23 cellular contexts compared by ENCODE assay signal in genomic region chr9:18601956-18602355, GRCh38.
"Had no signal": no experiment of that assay in that cellular context is flagged by ENCODE, and none has a peak within 500 bp of the region (broad histone marks: within the 10 kb centered on the region; RNA-seq: fewer than 3 reads in every experiment).

No MANE protein-coding gene starts in this region.

- H3K4me3 ChIP-seq: ascending aorta, esophagus muscularis mucosa, gastroesophageal sphincter, hepatocyte, psoas muscle, right atrium auricular region, transverse colon had no signal

- H3K9me3 Mint-ChIP-seq: activated B cell treated with CpG ODN at 0.5 μM for 24 hours; dendritic cell treated with granulocyte-macrophage colony-stimulating factor and Interleukin-4, amounts not matched to agents 40 ng/mL and 50 ng/mL, for 4 days had no signal

- H3K4me1 Mint-ChIP-seq: activated B cell treated with CpG ODN at 0.5 μM for 24 hours; activated CD4-positive, alpha-beta T cell treated with anti-CD3 and anti-CD28 coated beads for 36 hours had no signal

- H3K27me3 Mint-ChIP-seq: activated B cell treated with CpG ODN at 0.5 μM for 24 hours; activated CD4-positive, alpha-beta T cell treated with anti-CD3 and anti-CD28 coated beads for 36 hours; activated naive CD8-positive, alpha-beta T cell; dendritic cell treated with granulocyte-macrophage colony-stimulating factor and Interleukin-4, amounts not matched to agents 40 ng/mL and 50 ng/mL, for 4 days had no signal

- DNase-seq: activated B cell treated with CpG ODN at 0.5 μM for 24 hours; activated CD4-positive, alpha-beta T cell treated with anti-CD3 and anti-CD28 coated beads for 36 hours; activated CD4-positive, alpha-beta T cell treated with anti-CD3 and anti-CD28 coated beads, Interleukin-2, amount 50 U/mL, for 4 hours; activated effector memory CD4-positive, alpha-beta T cell treated with Interleukin-2 at 50 U/mL for 16 hours; activated naive CD4-positive, alpha-beta T cell treated with Interleukin-2 at 50 U/mL for 16 hours; activated T-cell treated with anti-CD3 and anti-CD28 coated beads for 4 hours; activated T-cell treated with anti-CD3 and anti-CD28 coated beads, Interleukin-2, amount 50 U/mL, for 72 hours; central memory CD4-positive, alpha-beta T cell; endodermal cell; left colon; mammary epithelial cell; nephron progenitor cell; psoas muscle; stimulated activated naive CD4-positive, alpha-beta T cell treated with Interleukin-2 at 50 U/mL for 16 hours; T-helper 2 cell; transverse colon had no signal

- H3K4me3 Mint-ChIP-seq: activated B cell treated with CpG ODN at 0.5 μM for 24 hours; activated CD4-positive, alpha-beta T cell treated with anti-CD3 and anti-CD28 coated beads for 36 hours; activated naive CD8-positive, alpha-beta T cell; activated T-cell treated with anti-CD3 and anti-CD28 coated beads, Interleukin-2, amount 50 U/mL, for 72 hours; dendritic cell treated with granulocyte-macrophage colony-stimulating factor and Interleukin-4, amounts not matched to agents 40 ng/mL and 50 ng/mL, for 4 days; endodermal cell; nephron progenitor cell had no signal

- H3K36me3 Mint-ChIP-seq: activated naive CD8-positive, alpha-beta T cell had no signal

- H3K27ac Mint-ChIP-seq: activated B cell treated with CpG ODN at 0.5 μM for 24 hours; activated CD4-positive, alpha-beta T cell treated with anti-CD3 and anti-CD28 coated beads for 36 hours; activated naive CD8-positive, alpha-beta T cell; activated T-cell treated with anti-CD3 and anti-CD28 coated beads, Interleukin-2, amount 50 U/mL, for 72 hours; dendritic cell treated with granulocyte-macrophage colony-stimulating factor and Interleukin-4, amounts not matched to agents 40 ng/mL and 50 ng/mL, for 4 days; endodermal cell; nephron progenitor cell had no signal
